In genomic region chr4:6222761-6223292, GRCh38 we compare ENCODE assay signal across 16 cellular contexts. TPM values are rescaled to one million over a fixed set of nuclear protein-coding genes. Genes with fewer than 3 reads are reported as not detected.
DNase-seq lines count a peak whose midpoint lies in the region; ATAC-seq and TF ChIP-seq lines count a peak whose summit lies in the region.
"Had no signal": no experiment of that assay in that cellular context is flagged by ENCODE, and none has a peak within 500 bp of the region (broad histone marks: within the 10 kb centered on the region; RNA-seq: fewer than 3 reads in every experiment).

No MANE protein-coding gene starts in this region.

- H3K27me3 ChIP-seq in mammary epithelial cell (ENCODE audit: insufficient read depth, low read length) (no peaks in the 10 kb centered on the region), PC-3 (ENCODE audit: low read length) (peaks cover 16% of the 10 kb centered on the region)

- peaks cover 2% of the 10 kb centered on the region for H3K9me3 ChIP-seq in mammary epithelial cell (replicated peaks; ENCODE audit: insufficient read depth, low read length)
- no peaks in the 10 kb centered on the region for H3K9me3 ChIP-seq in PC-3 (ENCODE audit: low read length)

- no peak overlapping the region for H2AFZ ChIP-seq in mammary epithelial cell (ENCODE audit: low read depth, low read length)
- H2AFZ ChIP-seq in PC-3 (ENCODE audit: low read length), result no peak overlapping the region

- no peaks in the 10 kb centered on the region for H3K9me2 ChIP-seq in PC-3 (replicated peaks; ENCODE audit: low read length)

- no peaks in the 10 kb centered on the region for H3F3A ChIP-seq in PC-3 (ENCODE audit: low read length, unreplicated experiment)

- no peaks in the 10 kb centered on the region for H4K20me1 ChIP-seq in mammary epithelial cell (ENCODE audit: insufficient read depth, low read length)
- H4K20me1 ChIP-seq in PC-3 (ENCODE audit: low read length), result no peaks in the 10 kb centered on the region

- H3K4me3 ChIP-seq in mammary epithelial cell (replicated peaks in 1 of 3; ENCODE audit: insufficient read depth in 1 of 3, low read depth in 2 of 3, low read length in 3 of 3), result no peak overlapping the region
- no peak overlapping the region for H3K4me3 ChIP-seq in PC-3 (ENCODE audit: low read length)

- no TSS peak for BruUV-seq in mammary epithelial cell (replicated peaks; lab: Mats Ljungman, UMichigan)
- BruUV-seq in MCF 10A (replicated peaks; lab: Mats Ljungman, UMichigan), result no TSS peak
- no TSS peak for BruUV-seq in PC-3 (replicated peaks; lab: Mats Ljungman, UMichigan)

- TF ChIP-seq CTCF in mammary epithelial cell (conservative IDR thresholded peaks at IDR 0.05 in 1 of 2, IDR thresholded peaks at IDR 0.05 in 1 of 2; ENCODE audit: extremely low read depth in 1 of 2, insufficient read depth in 1 of 2, low read depth in 1 of 2, low read length in 2 of 2) (no peak), MCF 10A (IDR thresholded peaks at IDR 0.05; ENCODE audit: unreplicated experiment) (no peak), PC-3 (conservative IDR thresholded peaks at IDR 0.05; ENCODE audit: low read depth, low read length) (no peak), type B pancreatic cell (conservative IDR thresholded peaks at IDR 0.05) (no peak)

- H3K4me3 Mint-ChIP-seq in MCF 10A (ENCODE audit: unreplicated experiment) (no peak overlapping the region), type B pancreatic cell (peak overlapping the region; percentile 39)
- H3K4me3 Mint-ChIP-seq: stimulated activated naive B cell treated with anti-CD40 and anti-IgM and Interleukin-4, amounts not matched to agents 10 μg/mL and 1 μg/mL and 100 μg/mL, for 72 hours had no signal

- H3K4me1 Mint-ChIP-seq in MCF 10A (ENCODE audit: insufficient read depth, unreplicated experiment) (no peaks in the 10 kb centered on the region), type B pancreatic cell (ENCODE audit: unreplicated experiment) (no peaks in the 10 kb centered on the region)

- DNase-seq in mammary epithelial cell (peak; percentile 6), MCF 10A (ENCODE audit: unreplicated experiment) (no peak), PC-3 (peak; percentile 2), iPS-NIHi11 (ENCODE audit: low spot score) (peak; percentile 63), type B pancreatic cell (ENCODE audit: extremely low spot score, unreplicated experiment) (no peak), ureter (ENCODE audit: low spot score) (no peak)
- DNase-seq in stimulated activated CD4-positive, alpha-beta T cell treated with anti-CD3 and anti-CD28 coated beads, Interleukin-4, amount 100 ng/mL, for 24 hours, result no peak
- DNase-seq: foreskin keratinocyte; NCI-H1048; stimulated activated CD4-positive, alpha-beta T cell treated with anti-CD3 and anti-CD28 coated beads, Interleukin-2, amount 100 ng/mL, for 24 hours; stimulated activated naive B cell treated with anti-CD40 and anti-IgM and Interleukin-4, amounts not matched to agents 10 μg/mL and 1 μg/mL and 100 μg/mL, for 72 hours; T1000 had no signal

- H3K9me3 Mint-ChIP-seq in MCF 10A (ENCODE audit: unreplicated experiment) (no peaks in the 10 kb centered on the region), type B pancreatic cell (no peaks in the 10 kb centered on the region)

- ATAC-seq in PC-3, result no peak
- no peak for ATAC-seq in GM21723 (IDR thresholded peaks at IDR 0.05; ENCODE audit: unreplicated experiment)
- ATAC-seq: Panc1; stimulated activated naive B cell treated with anti-CD40 and anti-IgM and Interleukin-4, amounts not matched to agents 10 μg/mL and 1 μg/mL and 100 μg/mL, for 72 hours had no signal

- intact Hi-C loops in mammary epithelial cell (cut with micrococcal nuclease) (no loop called here), MCF 10A (cut with micrococcal nuclease) (no loop called here), PC-3 (cut with micrococcal nuclease) (no loop called here)

- H3K4me1 ChIP-seq in mammary epithelial cell (ENCODE audit: insufficient read depth, low read length), result no peaks in the 10 kb centered on the region
- no peaks in the 10 kb centered on the region for H3K4me1 ChIP-seq in PC-3 (ENCODE audit: insufficient read depth, low read length)
- H3K4me1 ChIP-seq: foreskin keratinocyte had no signal

- H3K36me3 ChIP-seq in mammary epithelial cell (ENCODE audit: insufficient read depth, low read length) (no peaks in the 10 kb centered on the region), PC-3 (ENCODE audit: low read depth, low read length) (no peaks in the 10 kb centered on the region)

- H3K27ac Mint-ChIP-seq in MCF 10A (ENCODE audit: low read depth, unreplicated experiment), result no peak overlapping the region
- no peak overlapping the region for H3K27ac Mint-ChIP-seq in type B pancreatic cell
- H3K27ac Mint-ChIP-seq: stimulated activated naive B cell treated with anti-CD40 and anti-IgM and Interleukin-4, amounts not matched to agents 10 μg/mL and 1 μg/mL and 100 μg/mL, for 72 hours had no signal

- POLR2A ChIA-PET in MCF 10A (lab: Yijun Ruan, JAX) (no interaction called here), PC-3 (lab: Charles Lee; ENCODE audit: unreplicated experiment) (no interaction called here)

- H3K36me3 Mint-ChIP-seq in MCF 10A (ENCODE audit: insufficient read depth, unreplicated experiment), result peaks cover 4% of the 10 kb centered on the region
- no peaks in the 10 kb centered on the region for H3K36me3 Mint-ChIP-seq in type B pancreatic cell
- H3K36me3 Mint-ChIP-seq: stimulated activated naive B cell treated with anti-CD40 and anti-IgM and Interleukin-4, amounts not matched to agents 10 μg/mL and 1 μg/mL and 100 μg/mL, for 72 hours had no signal

- H3K27ac ChIP-seq in mammary epithelial cell (ENCODE audit: insufficient read depth, low read depth, low read length) (no peak overlapping the region), PC-3 (ENCODE audit: low read length) (no peak overlapping the region)
- H3K27ac ChIP-seq: foreskin keratinocyte had no signal

- CTCF ChIA-PET in mammary epithelial cell (lab: Charles Lee; ENCODE audit: low non-redundant PET) (no interaction called here), MCF 10A (lab: Yijun Ruan, JAX) (no interaction called here), PC-3 (lab: Charles Lee) (no interaction called here)

- H3K27me3 Mint-ChIP-seq in MCF 10A (ENCODE audit: insufficient read depth, unreplicated experiment), result peaks cover 2% of the 10 kb centered on the region
- peaks cover 69% of the 10 kb centered on the region for H3K27me3 Mint-ChIP-seq in type B pancreatic cell

- 59% methylated on average over 9 of the region's 10 CpGs for WGBS in mammary epithelial cell (ENCODE audit: low coverage, missing lambda C conversion rate)

- dilution Hi-C loops in mammary epithelial cell (cut with HindIII; ENCODE audit: low sequenced_read_pairs), result loop anchor here (5.0 kb wide), 1 partner anchor 84 kb away; no protein-coding TSS in a partner anchor

- H3K79me2 ChIP-seq in mammary epithelial cell (ENCODE audit: insufficient read depth, low read length) (no peaks in the 10 kb centered on the region), PC-3 (ENCODE audit: low read length) (no peaks in the 10 kb centered on the region)

- in situ Hi-C loops in mammary epithelial cell (cut with MboI; ENCODE audit: low sequenced_read_pairs in 2 of 2), result no loop called here

- H3K4me2 ChIP-seq in mammary epithelial cell (ENCODE audit: insufficient read depth, low read depth, low read length) (no peak overlapping the region), PC-3 (ENCODE audit: low read length) (no peak overlapping the region)

- H3K9ac ChIP-seq in mammary epithelial cell (ENCODE audit: insufficient read depth, low read length), result no peak overlapping the region
- no peak overlapping the region for H3K9ac ChIP-seq in PC-3 (ENCODE audit: low read length)

RNA-seq across cellular contexts. Expression of gene JAKMIP1, which starts 22.5 kb away (rescaled TPM):
- total RNA-seq in mammary epithelial cell (not detected), MCF 10A (2022) (not detected in 2 replicates), PC-3 (2014; rRNA removed) (0.04 and 0.75 TPM in 2 replicates), type B pancreatic cell (ENCODE audit: low replicate concordance) (0.89 and 2.0 TPM in 2 replicates), ureter (0.29 TPM)
- not detected for polyA plus RNA-seq in mammary epithelial cell
- not detected for polyA minus RNA-seq in mammary epithelial cell
- total RNA-seq: foreskin keratinocyte, HT1080 had no signal
- polyA plus RNA-seq: BJ, foreskin keratinocyte had no signal

RNA-seq across cellular contexts. Expression of gene WFS1, which starts 46.8 kb away (rescaled TPM):
- total RNA-seq in mammary epithelial cell (10 to 100 TPM; 13.3 to 17.8 TPM), MCF 10A (2022) (41.7 and 62.4 TPM in 2 replicates), PC-3 (2014; rRNA removed) (35.7 and 45.5 TPM in 2 replicates), type B pancreatic cell (ENCODE audit: low replicate concordance) (41.1 and 48.7 TPM in 2 replicates), ureter (68.1 TPM)
- 15.5 TPM for polyA plus RNA-seq in mammary epithelial cell
- polyA minus RNA-seq in mammary epithelial cell, result 19.4 TPM

Comparison
In these comparisons a context has a peak if more than half of its experiments do, and no peak if none do; other contexts are left out.
1. DNase-seq: peak in mammary epithelial cell (single experiment), PC-3 (single experiment) and iPS-NIHi11 (single experiment); none in MCF 10A (single experiment), type B pancreatic cell (single experiment), stimulated activated CD4-positive, alpha-beta T cell treated with anti-CD3 and anti-CD28 coated beads, Interleukin-4, amount 100 ng/mL, for 24 hours (single experiment) and ureter (single experiment).